8 cellular contexts compared by ENCODE assay signal in the genomic region with DNA sequence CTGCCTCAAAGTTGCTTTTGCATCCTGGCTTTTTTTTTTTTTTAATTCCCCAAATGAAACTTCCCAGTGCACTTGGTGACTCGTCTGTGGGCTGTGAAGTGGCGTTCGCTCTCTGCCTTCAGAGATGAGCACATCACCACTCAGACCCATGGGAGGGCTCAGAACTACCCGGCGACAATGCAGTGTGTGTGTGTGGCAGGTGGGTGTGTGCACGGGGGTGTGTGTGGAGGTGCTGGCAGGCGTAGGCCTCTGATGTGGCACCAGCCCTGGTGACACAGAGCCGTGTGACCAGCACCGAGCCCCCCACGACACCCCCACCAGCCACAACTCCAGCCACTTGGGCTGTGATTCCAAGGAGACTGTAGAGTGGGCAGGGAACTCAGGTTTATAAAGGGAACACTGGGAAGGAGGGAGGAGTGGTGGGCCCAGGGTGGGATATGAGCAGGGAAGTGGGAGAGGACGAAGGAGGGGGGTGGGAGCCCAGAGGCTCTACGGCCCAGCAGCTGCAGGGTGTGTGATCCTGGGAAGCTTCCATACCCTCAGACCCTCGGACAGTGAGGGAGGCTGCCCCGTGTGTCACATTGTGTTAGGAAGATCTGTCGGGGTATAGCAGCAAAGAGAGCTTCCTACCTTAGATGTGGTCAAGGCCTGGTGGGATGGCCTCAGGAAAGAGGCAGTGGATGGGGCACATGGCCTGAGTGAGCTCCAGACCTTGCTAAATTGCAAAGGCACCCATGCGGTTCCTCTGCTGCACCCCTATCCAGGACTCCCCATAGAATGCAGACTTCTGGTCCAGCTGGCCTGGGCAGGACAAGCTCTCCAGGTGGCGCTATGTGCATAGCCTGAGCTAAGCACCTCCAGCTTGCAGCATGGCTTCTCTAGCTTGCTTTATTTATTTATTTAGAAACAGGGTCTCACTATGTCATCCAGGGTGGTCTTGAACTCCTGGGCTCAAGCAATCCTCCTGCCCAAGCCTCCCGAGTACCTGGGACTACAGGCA. TPM values are rescaled to one million over a fixed set of nuclear protein-coding genes. Genes with fewer than 3 reads are reported as not detected.
DNase-seq lines count a peak whose midpoint lies in the region; ATAC-seq, FAIRE-seq and TF ChIP-seq lines count a peak whose summit lies in the region.

No MANE protein-coding gene starts in this region.

- H3K4me3 Mint-ChIP-seq in HFFc6 (no peak overlapping the region), astrocyte (ENCODE audit: unreplicated experiment) (no peak overlapping the region)

- H3K4me1 Mint-ChIP-seq in HFFc6 (ENCODE audit: low read depth) (peaks cover under 1% of the 10 kb centered on the region; the same call in 1 of the 2 replicates), astrocyte (ENCODE audit: low read depth, unreplicated experiment) (peaks cover 6% of the 10 kb centered on the region)

- no peaks in the 10 kb centered on the region for H3K4me1 ChIP-seq in astrocyte (ENCODE audit: insufficient read depth, low read length)
- no peaks in the 10 kb centered on the region for H3K4me1 ChIP-seq in kidney (ENCODE audit: control insufficient read depth in 1 of 2, insufficient read depth in 1 of 2, low read depth in 1 of 2, low read length in 2 of 2)

- H4K20me1 ChIP-seq in astrocyte (ENCODE audit: insufficient read depth, low read length): no peaks in the 10 kb centered on the region

- FAIRE-seq in astrocyte (lab: Jason Lieb, UNC) (no peak), kidney (lab: Jason Lieb, UNC) (no peak)

- H2AFZ ChIP-seq in astrocyte (ENCODE audit: low read depth, low read length): no peak overlapping the region

- H3K27me3 ChIP-seq in astrocyte (ENCODE audit: insufficient read depth, low read length): peaks cover 21% of the 10 kb centered on the region

- no peak overlapping the region for H3K4me2 ChIP-seq in astrocyte (ENCODE audit: low read length)

- no peaks in the 10 kb centered on the region for H3K79me2 ChIP-seq in astrocyte (ENCODE audit: insufficient read depth, low read length)

- H3K4me3 ChIP-seq in astrocyte (ENCODE audit: insufficient read depth, low read depth, low read length): no peak overlapping the region
- H3K4me3 ChIP-seq in kidney (ENCODE audit: low read length in 2 of 2): no peak overlapping the region

- H3K9ac ChIP-seq in astrocyte (ENCODE audit: low read length) (no peak overlapping the region), kidney (ENCODE audit: low read length in 2 of 2) (no peak overlapping the region)

- H3K9me3 Mint-ChIP-seq in HFFc6 (no peaks in the 10 kb centered on the region), astrocyte (ENCODE audit: unreplicated experiment) (no peaks in the 10 kb centered on the region)

- intact Hi-C loops in kidney (cut with DNase I): no loop called here

- DNase-seq in DMS53 (lab: John Stamatoyannopoulos, UW) (peak; percentile 79), HFFc6 (peak; percentile 50), astrocyte (ENCODE audit: low read depth) (peak; percentile 25), kidney (peak; percentile 66), COLO829 (ENCODE audit: low spot score) (no peak)
- DNase-seq in stimulated activated CD4-positive, alpha-beta T cell treated with anti-CD3 and anti-CD28 coated beads, Interleukin-1b, Interleukin-23, amount 100 ng/mL, for 48 hours: no peak
- no peak for DNase-seq in stimulated activated CD8-positive, alpha-beta memory T cell treated with anti-CD3 and anti-CD28 coated beads, Interleukin-4, amount 100 ng/mL, for 48 hours

- H3K27ac Mint-ChIP-seq in HFFc6: no peak overlapping the region
- H3K27ac Mint-ChIP-seq in astrocyte (ENCODE audit: unreplicated experiment): peak overlapping the region; percentile 69

- H3K27me3 Mint-ChIP-seq in HFFc6 (ENCODE audit: insufficient read depth) (peaks cover 14% of the 10 kb centered on the region), astrocyte (ENCODE audit: low read depth, unreplicated experiment) (peaks cover 26% of the 10 kb centered on the region)

- TF ChIP-seq CTCF in HFFc6 (IDR thresholded peaks at IDR 0.05) (peak; percentile 79), astrocyte (IDR thresholded peaks at IDR 0.05; ENCODE audit: insufficient read depth, low read depth, low read length) (peak; percentile 42), kidney (IDR thresholded peaks at IDR 0.05; ENCODE audit: borderline replicate concordance, extremely low read depth, insufficient read depth) (peak; percentile 36)

- no peaks in the 10 kb centered on the region for H3K9me3 ChIP-seq in astrocyte (ENCODE audit: insufficient read depth, low read depth, low read length)
- no peaks in the 10 kb centered on the region for H3K9me3 ChIP-seq in kidney (ENCODE audit: control insufficient read depth in 1 of 2, low read length in 2 of 2)

- H3K36me3 Mint-ChIP-seq in HFFc6 (ENCODE audit: low read depth): no peaks in the 10 kb centered on the region
- H3K36me3 Mint-ChIP-seq in astrocyte (ENCODE audit: low read depth, unreplicated experiment): peaks cover 2% of the 10 kb centered on the region

- H3K27ac ChIP-seq in astrocyte (ENCODE audit: low read depth, low read length) (no peak overlapping the region), kidney (ENCODE audit: low read depth in 2 of 2, low read length in 2 of 2) (no peak overlapping the region)

- H3K36me3 ChIP-seq in astrocyte (ENCODE audit: insufficient read depth, low read length): no peaks in the 10 kb centered on the region
- no peaks in the 10 kb centered on the region for H3K36me3 ChIP-seq in kidney (ENCODE audit: control insufficient read depth in 1 of 2, insufficient read depth in 2 of 2, low read length in 2 of 2)

- ATAC-seq in activated CD4-positive, CD25-positive, alpha-beta regulatory T cell treated with anti-CD3 and anti-CD28 coated beads, Interleukin-2, amount 50 U/mL, for 24 hours: no peak

RNA-seq across cellular contexts. Expression of a gene that starts 5.8 kb away (rescaled TPM):
- 10 to 100 TPM; 47.3 to 72.1 (median 56.0) TPM for total RNA-seq in HFFc6 (2021; fragmentation: NEBNext Ultra II Directional; extraction: Animal tissue kit (Norgen Biotek cat#: 25700))
- total RNA-seq in astrocyte (34.7 and 39.0 TPM in 2 replicates), kidney (31.4 TPM)
- polyA plus RNA-seq in kidney (ENCODE audit: insufficient read depth, low read depth, low replicate concordance): 20.8 TPM

Comparison
In these comparisons a context has a peak if more than half of its experiments do, and no peak if none do; other contexts are left out.
1. DNase-seq: peak in DMS53 (single experiment), HFFc6 (single experiment), astrocyte (single experiment) and kidney (single experiment); none in stimulated activated CD4-positive, alpha-beta T cell treated with anti-CD3 and anti-CD28 coated beads, Interleukin-1b, Interleukin-23, amount 100 ng/mL, for 48 hours (single experiment), COLO829 (single experiment) and stimulated activated CD8-positive, alpha-beta memory T cell treated with anti-CD3 and anti-CD28 coated beads, Interleukin-4, amount 100 ng/mL, for 48 hours (single experiment).
2. Peak in every context shown above with its lines, with median percentiles within 50 percentile points of each other: CTCF ChIP-seq.